ENCODE assay signal across 2 cellular contexts in the genomic region with DNA sequence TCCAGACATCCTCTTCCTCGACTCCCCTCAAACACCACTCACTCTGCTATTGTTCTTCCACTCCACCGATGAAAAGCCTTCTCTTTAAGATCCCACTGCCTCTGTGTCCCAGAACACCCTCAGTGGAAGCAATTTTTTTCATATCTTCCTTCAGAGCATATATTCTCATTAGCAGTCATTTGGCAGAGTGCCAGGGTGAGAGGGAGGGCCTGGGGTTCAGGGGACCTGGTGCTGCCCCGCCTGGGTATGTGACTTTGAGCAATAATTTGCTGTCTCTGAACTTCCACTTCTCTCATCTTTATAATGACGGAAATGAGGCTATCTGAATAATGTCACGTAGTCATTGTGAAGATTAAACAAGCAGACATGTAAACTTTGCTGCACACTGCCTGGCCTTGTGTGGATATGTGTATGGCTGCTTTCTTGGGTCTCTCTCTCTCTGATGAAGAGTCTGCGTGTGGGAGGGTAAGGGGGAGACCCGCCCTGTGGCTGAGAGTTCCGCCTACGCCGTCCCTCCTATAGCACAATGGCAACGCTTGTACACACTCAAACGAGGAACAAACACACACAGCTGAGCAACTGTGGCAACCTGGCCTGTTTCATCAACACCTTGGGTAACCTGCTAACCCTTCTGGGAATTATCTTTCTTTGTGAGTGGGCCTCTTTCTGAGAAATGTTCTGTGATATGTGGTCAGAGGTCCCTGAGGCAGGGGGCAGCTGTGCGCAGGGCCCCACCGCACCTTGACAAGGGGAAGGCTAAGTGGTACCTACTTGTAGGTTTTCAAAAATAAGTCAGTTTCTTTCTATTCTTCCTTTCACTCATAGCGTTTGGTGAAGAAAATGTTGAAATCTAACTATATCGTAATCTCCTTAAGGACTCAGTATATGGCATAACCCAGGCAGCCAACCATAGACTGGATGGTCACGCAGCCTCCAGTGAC.
TF ChIP-seq lines count a peak whose summit lies in the region.

No MANE protein-coding gene starts in this region.

TF ChIP-seq in IMR-90, 13 proteins besides CTCF, POLR2A, EP300 and RAD21:
- TF ChIP-seq MXI1 (IDR thresholded peaks at IDR 0.05; ENCODE audit: borderline replicate concordance, low read depth, low read length) (no peak), RFX5 (IDR thresholded peaks at IDR 0.05; ENCODE audit: low read depth, low read length) (no peak), CEBPB (IDR thresholded peaks at IDR 0.05; ENCODE audit: low read depth, low read length) (no peak), NFE2L2 (IDR thresholded peaks at IDR 0.05; ENCODE audit: low read depth, low read length) (no peak), BHLHE40 (IDR thresholded peaks at IDR 0.05; ENCODE audit: low read depth, low read length) (no peak), MAFK (IDR thresholded peaks at IDR 0.05; ENCODE audit: low read depth, low read length) (no peak), CHD1 (IDR thresholded peaks at IDR 0.05; ENCODE audit: low read depth, low read length) (no peak), MAZ (IDR thresholded peaks at IDR 0.05; ENCODE audit: borderline replicate concordance, low read depth, low read length) (no peak)
- TF ChIP-seq, protein P1, sequence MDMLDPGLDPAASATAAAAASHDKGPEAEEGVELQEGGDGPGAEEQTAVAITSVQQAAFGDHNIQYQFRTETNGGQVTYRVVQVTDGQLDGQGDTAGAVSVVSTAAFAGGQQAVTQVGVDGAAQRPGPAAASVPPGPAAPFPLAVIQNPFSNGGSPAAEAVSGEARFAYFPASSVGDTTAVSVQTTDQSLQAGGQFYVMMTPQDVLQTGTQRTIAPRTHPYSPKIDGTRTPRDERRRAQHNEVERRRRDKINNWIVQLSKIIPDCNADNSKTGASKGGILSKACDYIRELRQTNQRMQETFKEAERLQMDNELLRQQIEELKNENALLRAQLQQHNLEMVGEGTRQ (IDR thresholded peaks at IDR 0.05; ENCODE audit: low read depth, low read length) = no peak
TF ChIP-seq in IMR-90: peak in this region for 0.

TF ChIP-seq in GM12878, 131 proteins besides CTCF, POLR2A, EP300 and RAD21:
- TF ChIP-seq, protein P2, sequence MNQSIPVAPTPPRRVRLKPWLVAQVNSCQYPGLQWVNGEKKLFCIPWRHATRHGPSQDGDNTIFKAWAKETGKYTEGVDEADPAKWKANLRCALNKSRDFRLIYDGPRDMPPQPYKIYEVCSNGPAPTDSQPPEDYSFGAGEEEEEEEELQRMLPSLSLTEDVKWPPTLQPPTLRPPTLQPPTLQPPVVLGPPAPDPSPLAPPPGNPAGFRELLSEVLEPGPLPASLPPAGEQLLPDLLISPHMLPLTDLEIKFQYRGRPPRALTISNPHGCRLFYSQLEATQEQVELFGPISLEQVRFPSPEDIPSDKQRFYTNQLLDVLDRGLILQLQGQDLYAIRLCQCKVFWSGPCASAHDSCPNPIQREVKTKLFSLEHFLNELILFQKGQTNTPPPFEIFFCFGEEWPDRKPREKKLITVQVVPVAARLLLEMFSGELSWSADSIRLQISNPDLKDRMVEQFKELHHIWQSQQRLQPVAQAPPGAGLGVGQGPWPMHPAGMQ (IDR thresholded peaks at IDR 0.05; ENCODE audit: borderline replicate concordance) = no peak
- TF ChIP-seq MEF2B (IDR thresholded peaks at IDR 0.05; ENCODE audit: partially characterized antibody, poor library complexity, severe bottlenecking) = peak; percentile 76
- TF ChIP-seq CBFB (IDR thresholded peaks at IDR 0.05; ENCODE audit: low read depth) = no peak
- TF ChIP-seq, protein P3, sequence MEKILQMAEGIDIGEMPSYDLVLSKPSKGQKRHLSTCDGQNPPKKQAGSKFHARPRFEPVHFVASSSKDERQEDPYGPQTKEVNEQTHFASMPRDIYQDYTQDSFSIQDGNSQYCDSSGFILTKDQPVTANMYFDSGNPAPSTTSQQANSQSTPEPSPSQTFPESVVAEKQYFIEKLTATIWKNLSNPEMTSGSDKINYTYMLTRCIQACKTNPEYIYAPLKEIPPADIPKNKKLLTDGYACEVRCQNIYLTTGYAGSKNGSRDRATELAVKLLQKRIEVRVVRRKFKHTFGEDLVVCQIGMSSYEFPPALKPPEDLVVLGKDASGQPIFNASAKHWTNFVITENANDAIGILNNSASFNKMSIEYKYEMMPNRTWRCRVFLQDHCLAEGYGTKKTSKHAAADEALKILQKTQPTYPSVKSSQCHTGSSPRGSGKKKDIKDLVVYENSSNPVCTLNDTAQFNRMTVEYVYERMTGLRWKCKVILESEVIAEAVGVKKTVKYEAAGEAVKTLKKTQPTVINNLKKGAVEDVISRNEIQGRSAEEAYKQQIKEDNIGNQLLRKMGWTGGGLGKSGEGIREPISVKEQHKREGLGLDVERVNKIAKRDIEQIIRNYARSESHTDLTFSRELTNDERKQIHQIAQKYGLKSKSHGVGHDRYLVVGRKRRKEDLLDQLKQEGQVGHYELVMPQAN (conservative IDR thresholded peaks at IDR 0.05) = no peak
- TF ChIP-seq TAF1 (IDR thresholded peaks at IDR 0.05; ENCODE audit: borderline replicate concordance, low read depth, low read length) = no peak
- TF ChIP-seq, protein P4, sequence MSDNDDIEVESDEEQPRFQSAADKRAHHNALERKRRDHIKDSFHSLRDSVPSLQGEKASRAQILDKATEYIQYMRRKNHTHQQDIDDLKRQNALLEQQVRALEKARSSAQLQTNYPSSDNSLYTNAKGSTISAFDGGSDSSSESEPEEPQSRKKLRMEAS (IDR thresholded peaks at IDR 0.05; ENCODE audit: low read depth, low read length) = no peak
- no peak for TF ChIP-seq BACH1 (IDR thresholded peaks at IDR 0.05; ENCODE audit: borderline replicate concordance)
- TF ChIP-seq CREM (IDR thresholded peaks at IDR 0.05; ENCODE audit: low read depth) = no peak
- no peak for TF ChIP-seq POLR2AphosphoS5 (IDR thresholded peaks at IDR 0.05; ENCODE audit: low read length)
- TF ChIP-seq ETV6 (conservative IDR thresholded peaks at IDR 0.05 in 1 of 2, IDR thresholded peaks at IDR 0.05 in 1 of 2; ENCODE audit: borderline replicate concordance in 1 of 2, low read depth in 1 of 2) = no peak
- TF ChIP-seq FOS (IDR thresholded peaks at IDR 0.05; ENCODE audit: borderline replicate concordance, extremely low read depth, insufficient read length) = no peak
- no peak for TF ChIP-seq GATAD2B (conservative IDR thresholded peaks at IDR 0.05; ENCODE audit: low read depth)
- TF ChIP-seq, protein P5, sequence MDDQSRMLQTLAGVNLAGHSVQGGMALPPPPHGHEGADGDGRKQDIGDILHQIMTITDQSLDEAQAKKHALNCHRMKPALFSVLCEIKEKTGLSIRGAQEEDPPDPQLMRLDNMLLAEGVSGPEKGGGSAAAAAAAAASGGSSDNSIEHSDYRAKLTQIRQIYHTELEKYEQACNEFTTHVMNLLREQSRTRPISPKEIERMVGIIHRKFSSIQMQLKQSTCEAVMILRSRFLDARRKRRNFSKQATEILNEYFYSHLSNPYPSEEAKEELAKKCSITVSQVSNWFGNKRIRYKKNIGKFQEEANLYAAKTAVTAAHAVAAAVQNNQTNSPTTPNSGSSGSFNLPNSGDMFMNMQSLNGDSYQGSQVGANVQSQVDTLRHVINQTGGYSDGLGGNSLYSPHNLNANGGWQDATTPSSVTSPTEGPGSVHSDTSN (IDR thresholded peaks at IDR 0.05; ENCODE audit: insufficient replicate concordance, low read depth, low read length) = no peak
- TF ChIP-seq SMAD1 (IDR thresholded peaks at IDR 0.05; ENCODE audit: low read depth, partially characterized antibody) = peak; percentile 88
- peak; percentile 62; the same call in 1 of the 2 replicates for TF ChIP-seq MTA2 (IDR thresholded peaks at IDR 0.05; ENCODE audit: low read depth)
- no peak for TF ChIP-seq MXI1 (IDR thresholded peaks at IDR 0.05; ENCODE audit: low read depth, low read length)
- TF ChIP-seq, protein P6, sequence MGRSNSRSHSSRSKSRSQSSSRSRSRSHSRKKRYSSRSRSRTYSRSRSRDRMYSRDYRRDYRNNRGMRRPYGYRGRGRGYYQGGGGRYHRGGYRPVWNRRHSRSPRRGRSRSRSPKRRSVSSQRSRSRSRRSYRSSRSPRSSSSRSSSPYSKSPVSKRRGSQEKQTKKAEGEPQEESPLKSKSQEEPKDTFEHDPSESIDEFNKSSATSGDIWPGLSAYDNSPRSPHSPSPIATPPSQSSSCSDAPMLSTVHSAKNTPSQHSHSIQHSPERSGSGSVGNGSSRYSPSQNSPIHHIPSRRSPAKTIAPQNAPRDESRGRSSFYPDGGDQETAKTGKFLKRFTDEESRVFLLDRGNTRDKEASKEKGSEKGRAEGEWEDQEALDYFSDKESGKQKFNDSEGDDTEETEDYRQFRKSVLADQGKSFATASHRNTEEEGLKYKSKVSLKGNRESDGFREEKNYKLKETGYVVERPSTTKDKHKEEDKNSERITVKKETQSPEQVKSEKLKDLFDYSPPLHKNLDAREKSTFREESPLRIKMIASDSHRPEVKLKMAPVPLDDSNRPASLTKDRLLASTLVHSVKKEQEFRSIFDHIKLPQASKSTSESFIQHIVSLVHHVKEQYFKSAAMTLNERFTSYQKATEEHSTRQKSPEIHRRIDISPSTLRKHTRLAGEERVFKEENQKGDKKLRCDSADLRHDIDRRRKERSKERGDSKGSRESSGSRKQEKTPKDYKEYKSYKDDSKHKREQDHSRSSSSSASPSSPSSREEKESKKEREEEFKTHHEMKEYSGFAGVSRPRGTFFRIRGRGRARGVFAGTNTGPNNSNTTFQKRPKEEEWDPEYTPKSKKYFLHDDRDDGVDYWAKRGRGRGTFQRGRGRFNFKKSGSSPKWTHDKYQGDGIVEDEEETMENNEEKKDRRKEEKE (IDR thresholded peaks at IDR 0.05) = no peak
- no peak for TF ChIP-seq SREBF2 (IDR thresholded peaks at IDR 0.05; ENCODE audit: low read length)
- TF ChIP-seq ATF7 (IDR thresholded peaks at IDR 0.05; ENCODE audit: low read depth) = peak; percentile 64; the same call in 1 of the 2 replicates
- TF ChIP-seq SMARCA5 (IDR thresholded peaks at IDR 0.05) = no peak
- no peak for TF ChIP-seq YBX1 (IDR thresholded peaks at IDR 0.05)
- TF ChIP-seq NBN (IDR thresholded peaks at IDR 0.05) = 0 out of 2 replicates have a peak, but pooled peaks have one; percentile 32
- no peak for TF ChIP-seq EZH2 (IDR thresholded peaks at IDR 0.05; ENCODE audit: borderline replicate concordance, control insufficient read depth, low read depth, low read length)
- no peak for TF ChIP-seq RB1 (IDR thresholded peaks at IDR 0.05; ENCODE audit: borderline replicate concordance)
- no peak for TF ChIP-seq BHLHE40 (IDR thresholded peaks at IDR 0.05; ENCODE audit: borderline replicate concordance in 1 of 2, low read depth in 2 of 2, low read length in 1 of 2)
- TF ChIP-seq PML (IDR thresholded peaks at IDR 0.05; ENCODE audit: low read length) = no peak
- no peak for TF ChIP-seq ESRRA (IDR thresholded peaks at IDR 0.05; ENCODE audit: low read length)
- peak in 1 of 2 experiments; percentile 13; a peak in 1 of 4 replicates for TF ChIP-seq IKZF2 (IDR thresholded peaks at IDR 0.05)
- TF ChIP-seq, protein P7, sequence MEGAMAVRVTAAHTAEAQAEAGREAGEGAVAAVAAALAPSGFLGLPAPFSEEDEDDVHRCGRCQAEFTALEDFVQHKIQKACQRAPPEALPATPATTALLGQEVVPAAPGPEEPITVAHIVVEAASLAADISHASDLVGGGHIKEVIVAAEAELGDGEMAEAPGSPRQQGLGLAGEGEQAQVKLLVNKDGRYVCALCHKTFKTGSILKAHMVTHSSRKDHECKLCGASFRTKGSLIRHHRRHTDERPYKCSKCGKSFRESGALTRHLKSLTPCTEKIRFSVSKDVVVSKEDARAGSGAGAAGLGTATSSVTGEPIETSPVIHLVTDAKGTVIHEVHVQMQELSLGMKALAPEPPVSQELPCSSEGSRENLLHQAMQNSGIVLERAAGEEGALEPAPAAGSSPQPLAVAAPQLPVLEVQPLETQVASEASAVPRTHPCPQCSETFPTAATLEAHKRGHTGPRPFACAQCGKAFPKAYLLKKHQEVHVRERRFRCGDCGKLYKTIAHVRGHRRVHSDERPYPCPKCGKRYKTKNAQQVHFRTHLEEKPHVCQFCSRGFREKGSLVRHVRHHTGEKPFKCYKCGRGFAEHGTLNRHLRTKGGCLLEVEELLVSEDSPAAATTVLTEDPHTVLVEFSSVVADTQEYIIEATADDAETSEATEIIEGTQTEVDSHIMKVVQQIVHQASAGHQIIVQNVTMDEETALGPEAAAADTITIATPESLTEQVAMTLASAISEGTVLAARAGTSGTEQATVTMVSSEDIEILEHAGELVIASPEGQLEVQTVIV (IDR thresholded peaks at IDR 0.05; ENCODE audit: borderline replicate concordance, partially characterized antibody) = no peak
- TF ChIP-seq NR2F1 (conservative IDR thresholded peaks at IDR 0.05) = 0 out of 2 replicates have a peak, but pooled peaks have one; percentile 36
- no peak for TF ChIP-seq RAD51 (IDR thresholded peaks at IDR 0.05)
- TF ChIP-seq ZSCAN29 (IDR thresholded peaks at IDR 0.05) = no peak
- TF ChIP-seq RELA (IDR thresholded peaks at IDR 0.05; ENCODE audit: borderline replicate concordance, partially characterized antibody) = no peak
- TF ChIP-seq, protein P8, sequence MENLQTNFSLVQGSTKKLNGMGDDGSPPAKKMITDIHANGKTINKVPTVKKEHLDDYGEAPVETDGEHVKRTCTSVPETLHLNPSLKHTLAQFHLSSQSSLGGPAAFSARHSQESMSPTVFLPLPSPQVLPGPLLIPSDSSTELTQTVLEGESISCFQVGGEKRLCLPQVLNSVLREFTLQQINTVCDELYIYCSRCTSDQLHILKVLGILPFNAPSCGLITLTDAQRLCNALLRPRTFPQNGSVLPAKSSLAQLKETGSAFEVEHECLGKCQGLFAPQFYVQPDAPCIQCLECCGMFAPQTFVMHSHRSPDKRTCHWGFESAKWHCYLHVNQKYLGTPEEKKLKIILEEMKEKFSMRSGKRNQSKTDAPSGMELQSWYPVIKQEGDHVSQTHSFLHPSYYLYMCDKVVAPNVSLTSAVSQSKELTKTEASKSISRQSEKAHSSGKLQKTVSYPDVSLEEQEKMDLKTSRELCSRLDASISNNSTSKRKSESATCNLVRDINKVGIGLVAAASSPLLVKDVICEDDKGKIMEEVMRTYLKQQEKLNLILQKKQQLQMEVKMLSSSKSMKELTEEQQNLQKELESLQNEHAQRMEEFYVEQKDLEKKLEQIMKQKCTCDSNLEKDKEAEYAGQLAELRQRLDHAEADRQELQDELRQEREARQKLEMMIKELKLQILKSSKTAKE (IDR thresholded peaks at IDR 0.05; ENCODE audit: low read depth, poor library complexity, severe bottlenecking) = no peak
- TF ChIP-seq, protein P9, sequence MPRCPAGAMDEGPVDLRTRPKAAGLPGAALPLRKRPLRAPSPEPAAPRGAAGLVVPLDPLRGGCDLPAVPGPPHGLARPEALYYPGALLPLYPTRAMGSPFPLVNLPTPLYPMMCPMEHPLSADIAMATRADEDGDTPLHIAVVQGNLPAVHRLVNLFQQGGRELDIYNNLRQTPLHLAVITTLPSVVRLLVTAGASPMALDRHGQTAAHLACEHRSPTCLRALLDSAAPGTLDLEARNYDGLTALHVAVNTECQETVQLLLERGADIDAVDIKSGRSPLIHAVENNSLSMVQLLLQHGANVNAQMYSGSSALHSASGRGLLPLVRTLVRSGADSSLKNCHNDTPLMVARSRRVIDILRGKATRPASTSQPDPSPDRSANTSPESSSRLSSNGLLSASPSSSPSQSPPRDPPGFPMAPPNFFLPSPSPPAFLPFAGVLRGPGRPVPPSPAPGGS (IDR thresholded peaks at IDR 0.05; ENCODE audit: borderline replicate concordance, insufficient read depth, low read depth, low read length, poor library complexity, severe bottlenecking) = no peak
- TF ChIP-seq PAX5 (IDR thresholded peaks at IDR 0.05; ENCODE audit: borderline replicate concordance, low read depth, low read length) = no peak
- peak; percentile 6; the same call in 1 of the 2 replicates for TF ChIP-seq RUNX3 (IDR thresholded peaks at IDR 0.05; ENCODE audit: low read length)
- no peak for TF ChIP-seq ZNF384 (IDR thresholded peaks at IDR 0.05; ENCODE audit: borderline replicate concordance, low read depth, low read length)
- TF ChIP-seq STAT1 (conservative IDR thresholded peaks at IDR 0.05) = no peak
